ENCODE assay signal across 30 cellular contexts in the genomic region with DNA sequence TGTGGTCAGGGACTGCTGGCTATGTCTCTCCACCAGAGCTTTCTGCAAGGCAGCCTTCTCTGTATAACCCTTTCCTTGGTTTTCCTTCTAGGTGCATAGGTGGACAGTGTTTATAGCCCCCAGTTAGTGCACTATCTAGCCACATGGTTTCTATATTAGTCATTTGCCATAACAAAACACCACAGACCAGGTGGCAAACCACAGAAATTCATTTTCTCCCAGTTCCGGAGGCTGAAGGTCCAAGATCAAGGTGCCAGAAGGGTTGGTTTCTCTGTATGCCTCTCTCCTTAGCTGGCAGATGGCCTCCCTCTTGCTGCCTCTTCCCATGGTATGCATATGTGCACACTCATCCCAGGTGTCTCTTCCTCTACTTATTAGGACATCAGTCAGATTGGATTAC.
DNase-seq lines count a peak whose midpoint lies in the region; ATAC-seq, FAIRE-seq and TF ChIP-seq lines count a peak whose summit lies in the region.
"Had no signal": no experiment of that assay in that cellular context is flagged by ENCODE, and none has a peak within 500 bp of the region (broad histone marks: within the 10 kb centered on the region; RNA-seq: fewer than 3 reads in every experiment).

No MANE protein-coding gene starts in this region.

- no peak overlapping the region for H3K9ac ChIP-seq in GM12878 (ENCODE audit: control insufficient read depth, insufficient read depth, low read length)

- peaks cover 1% of the 10 kb centered on the region; the same call in 2 of the 3 replicates for H3K9me3 ChIP-seq in GM12878 (replicated peaks; ENCODE audit: control insufficient read depth, insufficient read depth, low read length)
- H3K9me3 ChIP-seq: right atrium auricular region, SJCRH30 had no signal

- H4K20me1 ChIP-seq in GM12878 (ENCODE audit: control insufficient read depth, insufficient read depth): no peaks in the 10 kb centered on the region

- no peak; the same call in 2 of the 3 replicates for ATAC-seq in GM12878
- ATAC-seq: left colon, T-cell, WTC11 had no signal

- no peaks in the 10 kb centered on the region for H3K79me2 ChIP-seq in GM12878 (ENCODE audit: control insufficient read depth, insufficient read depth, low read length)

- WGBS in GM12878 (ENCODE audit: insufficient coverage, insufficient replicate concordance, low lambda C conversion rate, missing lambda C conversion rate): 0% methylated on average over 1 of the region's 1 CpG

- TF ChIP-seq CTCF in GM12878 (IDR thresholded peaks at IDR 0.05 in 2 of 3, conservative IDR thresholded peaks at IDR 0.05 in 1 of 3; ENCODE audit: control insufficient read depth in 2 of 3, extremely low read depth in 1 of 3, insufficient read depth in 1 of 3, low read depth in 3 of 3, low read length in 3 of 3) (no peak), RWPE1 (conservative IDR thresholded peaks at IDR 0.05; ENCODE audit: low read depth) (no peak)

- POLR2A ChIA-PET in GM12878 (lab: Charles Lee): no interaction called here
- POLR2A ChIA-PET in RWPE1 (lab: Yijun Ruan, JAX; ENCODE audit: low non-redundant PET): no interaction called here

- H3K4me1 ChIP-seq in GM12878 (ENCODE audit: control insufficient read depth, insufficient read depth, low read length): no peaks in the 10 kb centered on the region
- H3K4me1 ChIP-seq: right atrium auricular region, SJCRH30 had no signal

- BruUV-seq in GM12878 (replicated peaks; lab: Mats Ljungman, UMichigan): no TSS peak

- no peak for TF ChIP-seq EP300 in GM12878 (IDR thresholded peaks at IDR 0.05; ENCODE audit: borderline replicate concordance in 1 of 2, control insufficient read depth in 1 of 2, low read depth in 2 of 2, low read length in 2 of 2)

- CTCF ChIA-PET in GM12878 (lab: Yijun Ruan, JAX): no interaction called here
- CTCF ChIA-PET in RWPE1 (lab: Yijun Ruan, JAX): no interaction called here

- intact Hi-C loops in GM12878 (cut with micrococcal nuclease; ENCODE audit: unreplicated experiment): no loop called here

- H3K27ac ChIP-seq in GM12878 (ENCODE audit: control insufficient read depth, insufficient read depth): no peak overlapping the region
- no peak overlapping the region for H3K27ac ChIP-seq in RWPE1
- H3K27ac ChIP-seq: 22Rv1, C4-2B, right atrium auricular region, SJCRH30 had no signal

- H3K4me2 ChIP-seq in GM12878 (ENCODE audit: control insufficient read depth, insufficient read depth): no peak overlapping the region
- H3K4me2 ChIP-seq: smooth muscle cell had no signal

- TF ChIP-seq POLR2A in GM12878 (IDR thresholded peaks at IDR 0.05; ENCODE audit: low read depth, low read length): no peak

- H2AFZ ChIP-seq in GM12878 (ENCODE audit: control insufficient read depth, low read depth, low read length): no peak overlapping the region

- DNase-seq in NCI-H82 (lab: John Stamatoyannopoulos, UW) (peak; percentile 84), NCI-H82 treated with DMSO at 0.1 percent for 48 hours (lab: John Stamatoyannopoulos, UW; ENCODE audit: unreplicated experiment) (no peak), NCI-H524 treated with DMSO at 0.1 percent for 48 hours (lab: John Stamatoyannopoulos, UW) (peak; percentile 82), GM12878 (ENCODE audit: low read depth, low spot score) (peak; percentile 15), GM03348 (ENCODE audit: low spot score) (no peak), RWPE1 (ENCODE audit: low spot score) (no peak), NOMO-1 treated with dmso at 0.1 percent for 144 hours (lab: John Stamatoyannopoulos, UW; ENCODE audit: unreplicated experiment) (no peak), SW 1271 (lab: John Stamatoyannopoulos, UW) (no peak)
- DNase-seq: activated CD4-positive, alpha-beta T cell treated with anti-CD3 and anti-CD28 coated beads, Interleukin-2, amount 10 ng/mL, durations not matched to agents 24 days and 14 days; activated CD8-positive, alpha-beta memory T cell treated with anti-CD3 and anti-CD28 coated beads for 24 hours; activated effector memory CD4-positive, alpha-beta T cell treated with Interleukin-2 at 50 U/mL for 16 hours; activated naive CD8-positive, alpha-beta T cell treated with anti-CD3 and anti-CD28 coated beads for 36 hours; anterior cingulate cortex; Calu3; effector CD4-positive, alpha-beta T cell; hippocampal formation; IMR-90; left colon; NCI-H1092 treated with DMSO at 0.1 percent for 48 hours; NCI-H1694 treated with DMSO at 0.1 percent for 48 hours; NCI-H510A; SJCRH30; stimulated activated naive CD4-positive, alpha-beta T cell; T-cell had no signal

- no peak for FAIRE-seq in GM12878 (lab: Jason Lieb, UNC)
- FAIRE-seq: colon had no signal

- TF ChIP-seq RAD21 in GM12878 (IDR thresholded peaks at IDR 0.05; ENCODE audit: insufficient read depth, low read depth, low read length): no peak

- in situ Hi-C loops in GM12878 (cut with MboI): no loop called here

- no peak overlapping the region for H3K4me3 ChIP-seq in GM12878
- H3K4me3 ChIP-seq: right atrium auricular region, SJCRH30, smooth muscle cell had no signal

- SMC1A ChIA-PET in GM12878 (lab: Charles Lee; ENCODE audit: uncharacterized antibody, unreplicated experiment): no interaction called here

- no peaks in the 10 kb centered on the region; a peak in 1 of 4 replicates for H3K27me3 ChIP-seq in GM12878 (replicated peaks in 1 of 2; ENCODE audit: control insufficient read depth in 2 of 2, insufficient read depth in 2 of 2, low read length in 1 of 2)
- H3K27me3 ChIP-seq: right atrium auricular region had no signal

- RAD21 ChIA-PET in GM12878 (lab: Charles Lee; ENCODE audit: unreplicated experiment): no interaction called here

- H3K36me3 ChIP-seq in GM12878 (ENCODE audit: control insufficient read depth in 2 of 2, insufficient read depth in 2 of 2, low read length in 1 of 2): no peaks in the 10 kb centered on the region
- H3K36me3 ChIP-seq: right atrium auricular region, SJCRH30 had no signal

TF ChIP-seq in GM12878, 131 proteins besides CTCF, POLR2A, EP300 and RAD21:
- TF ChIP-seq, protein P1, sequence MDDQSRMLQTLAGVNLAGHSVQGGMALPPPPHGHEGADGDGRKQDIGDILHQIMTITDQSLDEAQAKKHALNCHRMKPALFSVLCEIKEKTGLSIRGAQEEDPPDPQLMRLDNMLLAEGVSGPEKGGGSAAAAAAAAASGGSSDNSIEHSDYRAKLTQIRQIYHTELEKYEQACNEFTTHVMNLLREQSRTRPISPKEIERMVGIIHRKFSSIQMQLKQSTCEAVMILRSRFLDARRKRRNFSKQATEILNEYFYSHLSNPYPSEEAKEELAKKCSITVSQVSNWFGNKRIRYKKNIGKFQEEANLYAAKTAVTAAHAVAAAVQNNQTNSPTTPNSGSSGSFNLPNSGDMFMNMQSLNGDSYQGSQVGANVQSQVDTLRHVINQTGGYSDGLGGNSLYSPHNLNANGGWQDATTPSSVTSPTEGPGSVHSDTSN (IDR thresholded peaks at IDR 0.05; ENCODE audit: insufficient replicate concordance, low read depth, low read length): no peak
- TF ChIP-seq IKZF1 (conservative IDR thresholded peaks at IDR 0.05) (no peak), SPI1 (IDR thresholded peaks at IDR 0.05; ENCODE audit: borderline replicate concordance, insufficient read depth, low read depth, low read length) (no peak), RUNX3 (IDR thresholded peaks at IDR 0.05; ENCODE audit: low read length) (peak; percentile 79)
- TF ChIP-seq, protein P2, sequence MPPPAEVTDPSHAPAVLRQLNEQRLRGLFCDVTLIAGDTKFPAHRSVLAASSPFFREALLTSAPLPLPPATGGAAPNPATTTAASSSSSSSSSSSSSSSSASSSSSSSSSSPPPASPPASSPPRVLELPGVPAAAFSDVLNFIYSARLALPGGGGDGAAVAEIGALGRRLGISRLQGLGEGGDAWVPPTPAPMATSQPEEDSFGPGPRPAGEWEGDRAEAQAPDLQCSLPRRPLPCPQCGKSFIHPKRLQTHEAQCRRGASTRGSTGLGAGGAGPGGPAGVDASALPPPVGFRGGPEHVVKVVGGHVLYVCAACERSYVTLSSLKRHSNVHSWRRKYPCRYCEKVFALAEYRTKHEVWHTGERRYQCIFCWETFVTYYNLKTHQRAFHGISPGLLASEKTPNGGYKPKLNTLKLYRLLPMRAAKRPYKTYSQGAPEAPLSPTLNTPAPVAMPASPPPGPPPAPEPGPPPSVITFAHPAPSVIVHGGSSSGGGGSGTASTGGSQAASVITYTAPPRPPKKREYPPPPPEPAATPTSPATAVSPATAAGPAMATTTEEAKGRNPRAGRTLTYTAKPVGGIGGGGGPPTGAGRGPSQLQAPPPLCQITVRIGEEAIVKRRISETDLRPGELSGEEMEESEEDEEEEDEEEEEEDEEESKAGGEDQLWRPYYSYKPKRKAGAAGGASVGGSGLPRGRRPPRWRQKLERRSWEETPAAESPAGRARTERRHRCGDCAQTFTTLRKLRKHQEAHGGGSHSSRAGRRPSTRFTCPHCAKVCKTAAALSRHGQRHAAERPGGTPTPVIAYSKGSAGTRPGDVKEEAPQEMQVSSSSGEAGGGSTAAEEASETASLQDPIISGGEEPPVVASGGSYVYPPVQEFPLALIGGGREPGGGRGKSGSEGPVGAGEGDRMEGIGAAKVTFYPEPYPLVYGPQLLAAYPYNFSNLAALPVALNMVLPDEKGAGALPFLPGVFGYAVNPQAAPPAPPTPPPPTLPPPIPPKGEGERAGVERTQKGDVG (CRISPR knock-in tag; IDR thresholded peaks at IDR 0.05): no peak

Comparison
In these comparisons a context has a peak if more than half of its experiments do, and no peak if none do; other contexts are left out.
1. DNase-seq: peak in NCI-H82 (single experiment), NCI-H524 treated with DMSO at 0.1 percent for 48 hours (single experiment) and GM12878 (single experiment); none in NCI-H82 treated with DMSO at 0.1 percent for 48 hours (single experiment), GM03348 (single experiment), RWPE1 (single experiment), NOMO-1 treated with dmso at 0.1 percent for 144 hours (single experiment) and SW 1271 (0 of 2).